ENCODE assay signal across 9 cellular contexts in the genomic region with DNA sequence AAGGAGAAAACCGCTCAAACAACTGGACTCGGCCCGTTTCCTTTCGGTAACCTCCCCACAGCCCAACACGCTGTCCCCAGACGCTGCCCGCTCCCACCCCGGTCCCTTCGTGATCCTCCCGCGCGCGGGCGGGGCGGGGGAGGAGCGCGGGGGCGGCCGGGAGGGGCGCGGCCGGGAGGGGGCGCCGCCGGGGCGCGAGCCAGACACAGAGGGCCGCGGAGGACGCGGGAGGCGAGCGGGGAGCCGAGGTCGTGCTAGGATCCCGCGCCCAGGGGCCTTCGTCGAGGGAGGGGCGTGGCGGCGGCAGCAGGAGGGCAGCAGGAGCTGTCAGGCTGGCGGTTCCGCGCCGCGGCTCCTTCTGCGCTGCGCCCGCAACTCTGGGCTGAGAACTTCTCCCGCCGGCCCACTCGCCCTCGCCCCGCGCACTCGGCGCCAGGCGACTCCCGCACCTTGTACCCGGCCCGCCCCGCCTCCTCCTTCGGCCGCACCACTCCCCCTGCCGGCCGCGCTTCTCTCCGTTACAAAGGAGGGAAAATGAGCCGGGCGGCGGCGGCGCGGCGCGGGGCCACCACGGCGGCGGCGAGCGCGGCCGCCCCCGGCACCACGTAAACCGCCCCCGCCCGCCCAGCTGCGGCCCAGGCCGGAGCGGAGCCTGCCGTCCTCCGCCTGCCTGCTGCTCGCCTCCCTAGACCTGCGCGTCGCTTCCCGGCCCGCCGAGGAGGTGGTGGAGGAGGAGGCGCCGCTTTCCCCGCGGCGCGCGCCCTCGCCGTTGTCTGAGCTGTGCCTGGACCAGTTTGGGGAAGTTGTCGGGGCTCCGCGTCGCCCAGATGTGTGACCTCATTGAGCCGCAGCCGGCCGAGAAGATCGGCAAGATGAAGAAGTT. TPM values are rescaled to one million over a fixed set of nuclear protein-coding genes. Genes with fewer than 3 reads are reported as not detected.
DNase-seq lines count a peak whose midpoint lies in the region; ATAC-seq, FAIRE-seq and TF ChIP-seq lines count a peak whose summit lies in the region.
"Had no signal": no experiment of that assay in that cellular context is flagged by ENCODE, and none has a peak within 500 bp of the region (broad histone marks: within the 10 kb centered on the region; RNA-seq: fewer than 3 reads in every experiment).

Gene CDK14 (plus strand): TSS at position 521 of the 883 bp plus-strand sequence. CDS start 307 bp downstream, at position 828.

- H3K27ac Mint-ChIP-seq in natural killer cell treated with Interleukin-12 subunit alpha and Interleukin-12 subunit beta and Interleukin-15 and Interleukin-18, amount 100 ng/mL, for 72 hours, result no peak within 1 kb of the TSS
- peak within 1 kb of the TSS; percentile 91 for H3K27ac Mint-ChIP-seq in type B pancreatic cell

- no peak for FAIRE-seq in D721Med (lab: Jason Lieb, UNC)
- FAIRE-seq: colon had no signal

- H3K4me3 ChIP-seq in fibroblast of villous mesenchyme (ENCODE audit: low read depth, low read length), result peak within 1 kb of the TSS; percentile 82

- H3K36me3 Mint-ChIP-seq in natural killer cell treated with Interleukin-12 subunit alpha and Interleukin-12 subunit beta and Interleukin-15 and Interleukin-18, amount 100 ng/mL, for 72 hours, result no peaks in the 10 kb centered on the region
- H3K36me3 Mint-ChIP-seq in type B pancreatic cell, result no peaks in the 10 kb centered on the region

- peaks cover 33% of the 10 kb centered on the region in 2 donors for H3K27me3 Mint-ChIP-seq in natural killer cell treated with Interleukin-12 subunit alpha and Interleukin-12 subunit beta and Interleukin-15 and Interleukin-18, amount 100 ng/mL, for 72 hours
- H3K27me3 Mint-ChIP-seq in type B pancreatic cell, result peaks cover 7% of the 10 kb centered on the region

- peak within 1 kb of the TSS; percentile 62 for H3K4me3 Mint-ChIP-seq in natural killer cell treated with Interleukin-12 subunit alpha and Interleukin-12 subunit beta and Interleukin-15 and Interleukin-18, amount 100 ng/mL, for 72 hours
- peak within 1 kb of the TSS; percentile 97 for H3K4me3 Mint-ChIP-seq in type B pancreatic cell

- H3K9me3 Mint-ChIP-seq in natural killer cell treated with Interleukin-12 subunit alpha and Interleukin-12 subunit beta and Interleukin-15 and Interleukin-18, amount 100 ng/mL, for 72 hours, result no peaks in the 10 kb centered on the region
- no peaks in the 10 kb centered on the region for H3K9me3 Mint-ChIP-seq in type B pancreatic cell

- TF ChIP-seq CTCF in D721Med (IDR thresholded peaks at IDR 0.05; ENCODE audit: insufficient read depth, missing control alignments) (peak; percentile 44), fibroblast of villous mesenchyme (IDR thresholded peaks at IDR 0.05; ENCODE audit: insufficient read depth, low read depth, low read length) (peak; percentile 48), type B pancreatic cell (conservative IDR thresholded peaks at IDR 0.05) (peak; percentile 68)

- H3K4me1 Mint-ChIP-seq in natural killer cell treated with Interleukin-12 subunit alpha and Interleukin-12 subunit beta and Interleukin-15 and Interleukin-18, amount 100 ng/mL, for 72 hours (ENCODE audit: low read depth in 2 of 2), result peaks cover 0 to 2% of the 10 kb centered on the region in 2 donors
- H3K4me1 Mint-ChIP-seq in type B pancreatic cell (ENCODE audit: unreplicated experiment), result peaks cover 30% of the 10 kb centered on the region

- DNase-seq in D721Med (ENCODE audit: insufficient read length, low spot score) (peak; percentile 47), NCI-H774 (lab: John Stamatoyannopoulos, UW) (peak; percentile 54), fibroblast of villous mesenchyme (ENCODE audit: low read depth) (peak; percentile 71), type B pancreatic cell (ENCODE audit: extremely low spot score, unreplicated experiment) (peak; percentile 90)
- DNase-seq in activated CD8-positive, alpha-beta memory T cell treated with anti-CD3 and anti-CD28 coated beads, Interleukin-2, amount 50 U/mL, for 48 hours, result peak; percentile 69
- peak; percentile 64 for DNase-seq in natural killer cell treated with Interleukin-12 subunit alpha and Interleukin-12 subunit beta and Interleukin-15 and Interleukin-18, amount 100 ng/mL, for 72 hours (ENCODE audit: low spot score)

- ATAC-seq in GM19324 (IDR thresholded peaks at IDR 0.05; ENCODE audit: low FRiP score, unreplicated experiment) (peak; percentile 81), HG03342 (IDR thresholded peaks at IDR 0.05; ENCODE audit: unreplicated experiment) (peak; percentile 52)
- peak; percentile 72 to 82 for ATAC-seq in natural killer cell treated with Interleukin-12 subunit alpha and Interleukin-12 subunit beta and Interleukin-15 and Interleukin-18, amount 100 ng/mL, for 72 hours

RNA-seq across cellular contexts. Expression of gene CDK14, which starts in this region (rescaled TPM):
- 29.0 and 41.0 TPM in 2 replicates for total RNA-seq in fibroblast of villous mesenchyme
- 1 to 10 TPM in 1 of 2 donors, under 1 TPM in 1; 0.76 to 2.8 TPM for total RNA-seq in natural killer cell treated with Interleukin-12 subunit alpha and Interleukin-12 subunit beta and Interleukin-15 and Interleukin-18, amount 100 ng/mL, for 72 hours
- total RNA-seq in type B pancreatic cell (ENCODE audit: low replicate concordance), result 38.1 and 43.5 TPM in 2 replicates

Comparison
In these comparisons a context has a peak if more than half of its experiments do, and no peak if none do; other contexts are left out.
1. Peak in every context shown above with its lines: DNase-seq, ATAC-seq and H3K4me3 ChIP-seq.